In the genomic region with DNA sequence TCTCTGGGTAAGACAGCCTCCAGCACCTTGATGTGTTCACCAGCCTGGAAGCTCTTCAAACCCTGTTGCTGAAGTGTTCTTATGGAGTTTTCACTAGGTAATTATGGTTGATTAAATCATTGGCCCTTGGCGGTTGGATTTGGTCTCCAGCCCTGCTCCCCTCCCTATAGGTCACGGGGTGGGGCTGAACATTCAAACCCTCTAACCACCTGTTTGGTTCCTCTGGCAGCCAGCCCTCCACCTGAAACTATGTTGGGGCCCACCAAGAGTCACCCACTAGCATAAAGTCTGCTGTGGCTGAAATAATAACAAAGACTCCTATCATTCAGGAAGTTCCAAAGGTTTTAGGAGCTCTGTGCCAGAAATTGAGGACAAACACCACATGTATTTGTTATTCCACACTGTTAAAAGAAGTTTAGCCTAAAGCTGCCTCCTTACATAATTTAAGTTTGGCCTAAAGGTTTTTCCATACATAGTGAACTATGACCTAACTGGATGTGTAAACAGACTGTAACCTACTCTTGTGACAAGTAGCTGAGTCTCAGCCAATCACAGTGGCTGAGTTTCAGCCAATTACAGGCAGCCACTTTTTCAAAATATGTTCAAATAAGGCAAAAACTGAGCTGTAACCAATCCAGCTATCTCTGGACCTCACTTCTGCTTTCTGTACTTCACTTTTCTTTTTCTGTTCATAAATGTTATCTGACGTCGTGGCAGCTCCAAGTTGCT, we compare ENCODE assay signal across 12 cellular contexts. TPM values are rescaled to one million over a fixed set of nuclear protein-coding genes. Genes with fewer than 3 reads are reported as not detected.
DNase-seq lines count a peak whose midpoint lies in the region; ATAC-seq and TF ChIP-seq lines count a peak whose summit lies in the region.
"Had no signal": no experiment of that assay in that cellular context is flagged by ENCODE, and none has a peak within 500 bp of the region (broad histone marks: within the 10 kb centered on the region; RNA-seq: fewer than 3 reads in every experiment).

No MANE protein-coding gene starts in this region.

- in situ Hi-C loops in GM13977 (cut with MboI; ENCODE audit: low pct_unique_long_range_greater_than_20kb, low sequenced_read_pairs, unreplicated experiment) = no loop called here

- DNase-seq in Karpas-422 (peak; percentile 66), fibroblast of the aortic adventitia (ENCODE audit: low read depth) (peak; percentile 18), GM13977 (ENCODE audit: low spot score) (no peak), NCI-H524 treated with DMSO at 0.1 percent for 48 hours (lab: John Stamatoyannopoulos, UW) (no peak)
- no peak for DNase-seq in stimulated activated naive CD8-positive, alpha-beta T cell treated with anti-CD3 and anti-CD28 coated beads, Interleukin-15, Interleukin-2, amounts not matched to agents 100 U/mL and 50 U/mL, for 24 hours
- DNase-seq: activated CD4-positive, CD25-positive, alpha-beta regulatory T cell treated with anti-CD3 and anti-CD28 coated beads, Interleukin-2, amount 50 U/mL, for 72 hours; brain microvascular endothelial cell; NCI-H2171 had no signal

- peaks cover 7% of the 10 kb centered on the region for H3K4me1 ChIP-seq in Karpas-422 (ENCODE audit: low read length)

- no peaks in the 10 kb centered on the region for H3K9me3 ChIP-seq in Karpas-422 (ENCODE audit: low read length)
- H3K9me3 ChIP-seq: upper lobe of left lung had no signal

- no peaks in the 10 kb centered on the region for H3K9me3 Mint-ChIP-seq in stimulated activated memory B cell treated with anti-CD40 and anti-IgM and Interleukin-4, amounts not matched to agents 10 μg/mL and 1 μg/mL and 100 μg/mL, for 72 hours

- H3K9ac ChIP-seq in Karpas-422 (ENCODE audit: low read length) = no peak overlapping the region

- H3K4me3 ChIP-seq in Karpas-422 (ENCODE audit: low read length) = no peak overlapping the region
- H3K4me3 ChIP-seq in fibroblast of the aortic adventitia (ENCODE audit: low read depth, low read length) = no peak overlapping the region
- H3K4me3 ChIP-seq: upper lobe of left lung had no signal

- H3K27me3 Mint-ChIP-seq in stimulated activated memory B cell treated with anti-CD40 and anti-IgM and Interleukin-4, amounts not matched to agents 10 μg/mL and 1 μg/mL and 100 μg/mL, for 72 hours = no peaks in the 10 kb centered on the region

- H3K4me1 Mint-ChIP-seq in stimulated activated memory B cell treated with anti-CD40 and anti-IgM and Interleukin-4, amounts not matched to agents 10 μg/mL and 1 μg/mL and 100 μg/mL, for 72 hours = no peaks in the 10 kb centered on the region

- no peak overlapping the region for H3K4me3 Mint-ChIP-seq in stimulated activated memory B cell treated with anti-CD40 and anti-IgM and Interleukin-4, amounts not matched to agents 10 μg/mL and 1 μg/mL and 100 μg/mL, for 72 hours

- no peaks in the 10 kb centered on the region for H3K36me3 Mint-ChIP-seq in stimulated activated memory B cell treated with anti-CD40 and anti-IgM and Interleukin-4, amounts not matched to agents 10 μg/mL and 1 μg/mL and 100 μg/mL, for 72 hours

- H4K20me1 ChIP-seq in Karpas-422 (ENCODE audit: insufficient read depth, low read depth, low read length) = no peaks in the 10 kb centered on the region

- no peaks in the 10 kb centered on the region for H3K9me2 ChIP-seq in Karpas-422 (replicated peaks; ENCODE audit: insufficient read depth, low read length)

- H3K27me3 ChIP-seq in Karpas-422 (ENCODE audit: low read length) = no peaks in the 10 kb centered on the region
- H3K27me3 ChIP-seq: brain microvascular endothelial cell, upper lobe of left lung had no signal

- peak; percentile 69 for ATAC-seq in GM21390 (IDR thresholded peaks at IDR 0.05; ENCODE audit: unreplicated experiment)
- peak; percentile 80 for ATAC-seq in stimulated activated memory B cell treated with anti-CD40 and anti-IgM and Interleukin-4, amounts not matched to agents 10 μg/mL and 1 μg/mL and 100 μg/mL, for 72 hours
- no peak for ATAC-seq in stimulated activated naive CD8-positive, alpha-beta T cell treated with anti-CD3 and anti-CD28 coated beads, Interleukin-15, Interleukin-2, amounts not matched to agents 100 U/mL and 50 U/mL, for 24 hours
- no peak for ATAC-seq in HG02970 (IDR thresholded peaks at IDR 0.05; ENCODE audit: low FRiP score, unreplicated experiment)

- peak overlapping the region; percentile 15 for H3K4me2 ChIP-seq in Karpas-422 (ENCODE audit: low read depth, low read length, poor library complexity, severe bottlenecking)

- H3K36me3 ChIP-seq in Karpas-422 (ENCODE audit: insufficient read depth, low read length) = no peaks in the 10 kb centered on the region
- H3K36me3 ChIP-seq: brain microvascular endothelial cell, upper lobe of left lung had no signal

- no peak for TF ChIP-seq CTCF in fibroblast of the aortic adventitia (IDR thresholded peaks at IDR 0.05; ENCODE audit: insufficient read depth, low read length)
- TF ChIP-seq CTCF in GM13977 (IDR thresholded peaks at IDR 0.05; ENCODE audit: extremely low read depth, insufficient read depth, missing control alignments) = no peak

- no peaks in the 10 kb centered on the region for H3K79me2 ChIP-seq in Karpas-422 (ENCODE audit: low read length)

- H2AFZ ChIP-seq in Karpas-422 (ENCODE audit: low read length) = 0 out of 2 replicates have a peak overlapping the region, but pooled peaks have one; percentile 56

- no peak overlapping the region for H3K27ac ChIP-seq in Karpas-422 (ENCODE audit: low read length)
- H3K27ac ChIP-seq: brain microvascular endothelial cell had no signal

- H3K27ac Mint-ChIP-seq in stimulated activated memory B cell treated with anti-CD40 and anti-IgM and Interleukin-4, amounts not matched to agents 10 μg/mL and 1 μg/mL and 100 μg/mL, for 72 hours = no peak overlapping the region

RNA-seq across cellular contexts. Expression of a gene that starts 34.8 kb away (rescaled TPM):
- not detected in 2 replicates for total RNA-seq in Karpas-422 (2014; rRNA removed; shearing (Covaris generic); ENCODE audit: low replicate concordance)
- total RNA-seq in fibroblast of the aortic adventitia (ENCODE audit: low replicate concordance) = not detected in 2 replicates
- total RNA-seq: upper lobe of left lung had no signal

Comparison
In these comparisons a context has a peak if more than half of its experiments do, and no peak if none do; other contexts are left out.
1. ATAC-seq: peak in GM21390 (single experiment) and stimulated activated memory B cell treated with anti-CD40 and anti-IgM and Interleukin-4, amounts not matched to agents 10 μg/mL and 1 μg/mL and 100 μg/mL, for 72 hours (single experiment); none in stimulated activated naive CD8-positive, alpha-beta T cell treated with anti-CD3 and anti-CD28 coated beads, Interleukin-15, Interleukin-2, amounts not matched to agents 100 U/mL and 50 U/mL, for 24 hours (single experiment) and HG02970 (single experiment).
2. DNase-seq: peak in Karpas-422 (single experiment) and fibroblast of the aortic adventitia (single experiment); none in stimulated activated naive CD8-positive, alpha-beta T cell treated with anti-CD3 and anti-CD28 coated beads, Interleukin-15, Interleukin-2, amounts not matched to agents 100 U/mL and 50 U/mL, for 24 hours (single experiment), GM13977 (single experiment) and NCI-H524 treated with DMSO at 0.1 percent for 48 hours (single experiment).